Comparison of ENCODE assay signal across 9 cellular contexts in the genomic region with DNA sequence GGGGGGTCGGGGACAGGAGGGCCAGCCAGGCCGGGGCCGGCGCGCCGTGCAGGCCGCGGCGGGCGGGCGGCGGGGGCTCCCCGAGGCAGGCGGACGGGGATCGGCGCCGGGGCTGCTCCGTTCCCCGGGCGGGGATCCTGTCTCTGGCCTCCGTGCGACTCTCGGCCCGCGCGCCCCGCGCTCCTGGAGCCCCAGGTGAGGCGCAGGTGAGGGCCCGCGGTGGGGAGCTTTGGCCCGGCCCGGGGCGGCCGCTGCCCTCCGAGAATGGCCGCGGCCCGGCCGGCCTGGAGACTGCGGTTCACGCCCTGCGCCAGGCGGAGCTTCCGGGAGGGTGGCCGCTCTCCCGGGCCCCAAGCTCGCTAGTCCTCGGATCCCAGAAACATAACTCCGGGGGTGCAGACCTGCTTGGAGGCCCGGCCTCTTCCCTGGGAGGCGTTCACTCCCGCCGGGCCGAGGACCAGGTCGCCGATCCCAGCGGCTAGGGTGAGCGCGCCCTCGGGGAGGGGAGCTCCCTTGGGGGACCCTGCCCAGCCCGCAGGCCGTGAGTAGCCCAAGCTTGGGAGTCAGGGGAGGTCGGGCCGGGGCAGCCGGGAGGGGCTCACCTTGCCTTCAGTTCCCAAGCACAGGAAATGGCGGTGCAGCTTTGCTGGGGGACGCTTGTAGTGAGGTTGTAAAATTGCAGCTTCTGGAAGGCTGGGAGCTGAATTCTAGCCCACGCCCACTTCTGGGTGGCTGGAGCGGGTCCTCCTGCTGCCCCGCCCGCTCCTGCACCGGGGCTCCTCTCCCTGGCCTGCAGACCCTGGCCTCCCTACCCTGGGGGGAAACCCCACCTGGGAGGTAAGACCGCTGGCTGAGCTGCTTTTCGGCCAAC. TPM values are rescaled to one million over a fixed set of nuclear protein-coding genes. Genes with fewer than 3 reads are reported as not detected.
DNase-seq lines count a peak whose midpoint lies in the region; ATAC-seq, FAIRE-seq and TF ChIP-seq lines count a peak whose summit lies in the region.
"Had no signal": no experiment of that assay in that cellular context is flagged by ENCODE, and none has a peak within 500 bp of the region (broad histone marks: within the 10 kb centered on the region; RNA-seq: fewer than 3 reads in every experiment).

No MANE protein-coding gene starts in this region.

- peak overlapping the region; percentile 86 for H3K9ac ChIP-seq in HepG2 (ENCODE audit: insufficient read depth, low read depth, low read length)

- no peak for TF ChIP-seq CTCF in choroid plexus epithelial cell (conservative IDR thresholded peaks at IDR 0.05; ENCODE audit: low read depth, low read length)
- TF ChIP-seq CTCF in HepG2 (CRISPR knock-in tag; IDR thresholded peaks at IDR 0.05), result no peak; the same call in 1 of the 2 replicates
- TF ChIP-seq CTCF in thoracic aorta (IDR thresholded peaks at IDR 0.05), result no peak

- peak; percentile 24 to 50; a peak in 2 of 4 replicates for TF ChIP-seq POLR2A in HepG2 (IDR thresholded peaks at IDR 0.05; ENCODE audit: insufficient read depth in 1 of 2, low read depth in 2 of 2, low read length in 2 of 2)

- no peak for TF ChIP-seq RAD21 in HepG2 (CRISPR knock-in tag; IDR thresholded peaks at IDR 0.05)

- no peak overlapping the region for H2AFZ ChIP-seq in HepG2 (ENCODE audit: low read length)

- H3K4me3 ChIP-seq in choroid plexus epithelial cell (ENCODE audit: low read depth, low read length), result peak overlapping the region; percentile 73
- H3K4me3 ChIP-seq in HepG2 (replicated peaks in 1 of 3; ENCODE audit: insufficient read depth in 1 of 3, low read depth in 2 of 3, low read length in 3 of 3), result peak overlapping the region; percentile 93 to 97 (median 95)
- peak overlapping the region; percentile 95 for H3K4me3 ChIP-seq in thoracic aorta

- intact Hi-C loops in HepG2 (cut with micrococcal nuclease; ENCODE audit: unreplicated experiment), result loop anchor here (2.0 kb wide), 1 partner anchor 20 kb away; a partner anchor contains a TSS

- H3K4me2 ChIP-seq in HepG2 (ENCODE audit: low read depth, low read length), result peak overlapping the region; percentile 96

- H3K27me3 ChIP-seq in HepG2 (ENCODE audit: control insufficient read depth in 1 of 2, insufficient read depth in 2 of 2, low read length in 2 of 2) (no peaks in the 10 kb centered on the region; a peak in 1 of 5 replicates), thoracic aorta (replicated peaks; ENCODE audit: insufficient read depth) (no peaks in the 10 kb centered on the region)

- no TSS peak for BruUV-seq in HepG2 (replicated peaks; lab: Mats Ljungman, UMichigan)

- TF ChIP-seq EP300 in HepG2 (IDR thresholded peaks at IDR 0.05; ENCODE audit: low read depth in 2 of 2, low read length in 2 of 2), result no peak
- TF ChIP-seq EP300 in HepG2 (CRISPR knock-in tag; IDR thresholded peaks at IDR 0.05; ENCODE audit: borderline replicate concordance), result no peak

- DNase-seq in NCI-H82 (lab: John Stamatoyannopoulos, UW), result peak; percentile 18
- DNase-seq in NCI-H82 treated with DMSO at 0.1 percent for 48 hours (lab: John Stamatoyannopoulos, UW; ENCODE audit: unreplicated experiment), result no peak
- DNase-seq in NCI-H510A (lab: John Stamatoyannopoulos, UW), result peak; percentile 39
- DNase-seq in choroid plexus epithelial cell (ENCODE audit: low read depth), result peak; percentile 43
- peak; percentile 38 for DNase-seq in HepG2 (ENCODE audit: low spot score)
- DNase-seq in thoracic aorta (ENCODE audit: low spot score), result no peak

- H3K27ac ChIP-seq in HepG2 (ENCODE audit: extremely low read length, insufficient read depth, low read length) (peak overlapping the region; percentile 75), thoracic aorta (peak overlapping the region in 1 of 2 donors; percentile 21)

- H3K9me3 ChIP-seq in HepG2 (ENCODE audit: low read length) (no peaks in the 10 kb centered on the region), thoracic aorta (no peaks in the 10 kb centered on the region)

- in situ Hi-C loops in HepG2 (cut with HindIII; ENCODE audit: extremely low pct_ligation_motif_present, low pct_unique_long_range_greater_than_20kb), result no loop called here

- 0% methylated on average over 9 of the region's 76 CpGs for WGBS in HepG2 (ENCODE audit: low lambda C conversion rate)

- ATAC-seq in HepG2, result peak; percentile 69
- no peak for ATAC-seq in thoracic aorta (ENCODE audit: insufficient number of reproducible peaks, low FRiP score, low read depth)
- ATAC-seq in GM18861 (IDR thresholded peaks at IDR 0.05; ENCODE audit: unreplicated experiment), result no peak
- ATAC-seq in HG03354 (IDR thresholded peaks at IDR 0.05; ENCODE audit: poor library complexity, severe bottlenecking, unreplicated experiment), result no peak

- H4K20me1 ChIP-seq in HepG2 (ENCODE audit: insufficient read depth, low read length), result no peaks in the 10 kb centered on the region; the same call in 1 of the 2 replicates

- no peak for FAIRE-seq in HepG2 (lab: Jason Lieb, UNC)
- FAIRE-seq: G401.6 had no signal

- H3K36me3 ChIP-seq in HepG2 (replicated peaks in 1 of 2; ENCODE audit: control insufficient read depth in 1 of 2, insufficient read depth in 2 of 2, low read length in 2 of 2) (peaks cover 9 to 20% of the 10 kb centered on the region in 2 experiments; a peak in 4 of 5 replicates), thoracic aorta (peaks cover 14% of the 10 kb centered on the region)

- CTCF ChIA-PET in HepG2 (lab: Yijun Ruan, JAX; ENCODE audit: low intra/inter-chr PET ratio, low total read pairs), result no interaction called here

- POLR2A ChIA-PET in HepG2 (lab: Yijun Ruan, JAX), result interaction anchor here (1.2 to 1.5 kb wide), 3 partner anchors 11 to 25 kb away, joined by 5 to 16 read pairs (median 12); a partner anchor contains a TSS

- peaks cover 16% of the 10 kb centered on the region for H3K79me2 ChIP-seq in HepG2 (ENCODE audit: insufficient read depth, low read length)

- H3K4me1 ChIP-seq in HepG2 (ENCODE audit: insufficient read depth, low read length) (peaks cover 49% of the 10 kb centered on the region), thoracic aorta (ENCODE audit: control insufficient read depth in 1 of 2, low read depth in 2 of 2) (peaks cover 5 to 20% of the 10 kb centered on the region in 2 donors)

RNA-seq across cellular contexts. Expression of a gene that starts 0.7 kb away (rescaled TPM):
- total RNA-seq in HepG2 (2016; rRNA removed; fragmentation: Illumina TruSeq; extraction: Trizol) (7.1 and 11.6 TPM in 2 replicates), thoracic aorta (10 to 100 TPM; 11.9 to 17.6 TPM)
- total RNA-seq in HepG2 (2016; cell fraction: cytosol; rRNA removed; fragmentation: Illumina TruSeq; extraction: Trizol; ENCODE audit: low read depth), result 2.2 TPM in 2 replicates
- total RNA-seq in HepG2 (2016; cell fraction: insoluble cytoplasmic fraction; rRNA removed; fragmentation: Illumina TruSeq; extraction: Trizol), result 5.6 and 11.2 TPM in 2 replicates
- 3.7 and 4.4 TPM in 2 replicates for total RNA-seq in HepG2 (2016; cell fraction: membrane; rRNA removed; fragmentation: Illumina TruSeq; extraction: Trizol)
- 11.3 and 13.5 TPM in 2 replicates for total RNA-seq in HepG2 (2016; cell fraction: nucleus; rRNA removed; fragmentation: Illumina TruSeq; extraction: Trizol)
- polyA plus RNA-seq in HepG2 (2011; rRNA removed), result 8.6 and 11.9 TPM in 2 replicates
- polyA plus RNA-seq in HepG2 (2011; cell fraction: cytosol; rRNA removed), result 9.5 and 10.6 TPM in 2 replicates
- 33.5 and 35.4 TPM in 2 replicates for polyA plus RNA-seq in HepG2 (2011; cell fraction: nucleus; rRNA removed)
- 9.5 and 12.9 TPM in 2 replicates for polyA plus RNA-seq in HepG2 (2012)
- polyA plus RNA-seq in HepG2 (2016; cell fraction: cytosol; fragmentation: Illumina TruSeq; extraction: Trizol; ENCODE audit: low read depth), result 1.8 and 2.4 TPM in 2 replicates
- polyA plus RNA-seq in HepG2 (2016; cell fraction: insoluble cytoplasmic fraction; fragmentation: Illumina TruSeq; extraction: Trizol; ENCODE audit: low read depth), result 5.1 and 7.5 TPM in 2 replicates
- polyA plus RNA-seq in HepG2 (2016; cell fraction: membrane; fragmentation: Illumina TruSeq; extraction: Trizol; ENCODE audit: low read depth), result 3.0 and 3.1 TPM in 2 replicates
- 19.4 and 20.2 TPM in 2 replicates for polyA plus RNA-seq in HepG2 (2016; cell fraction: nucleus; fragmentation: Illumina TruSeq; extraction: Trizol; ENCODE audit: insufficient read depth, low read depth)
- polyA minus RNA-seq in HepG2 (2011; rRNA and poly(A)+ RNA removed; ENCODE audit: low replicate concordance), result 11.9 and 22.1 TPM in 2 replicates
- polyA minus RNA-seq in HepG2 (2011; cell fraction: cytosol; rRNA and poly(A)+ RNA removed), result 9.1 and 9.9 TPM in 2 replicates
- 9.7 and 9.9 TPM in 2 replicates for polyA minus RNA-seq in HepG2 (2011; cell fraction: nucleus; rRNA and poly(A)+ RNA removed)

RNA-seq across cellular contexts. Expression of a gene that starts 20.2 kb away (rescaled TPM):
- 44.4 and 48.6 TPM in 2 replicates for total RNA-seq in HepG2 (2016; rRNA removed; fragmentation: Illumina TruSeq; extraction: Trizol)
- total RNA-seq in HepG2 (2016; cell fraction: cytosol; rRNA removed; fragmentation: Illumina TruSeq; extraction: Trizol; ENCODE audit: low read depth), result 19.9 and 20.2 TPM in 2 replicates
- 40.6 and 44.3 TPM in 2 replicates for total RNA-seq in HepG2 (2016; cell fraction: insoluble cytoplasmic fraction; rRNA removed; fragmentation: Illumina TruSeq; extraction: Trizol)
- 30.5 and 35.9 TPM in 2 replicates for total RNA-seq in HepG2 (2016; cell fraction: membrane; rRNA removed; fragmentation: Illumina TruSeq; extraction: Trizol)
- 22.9 and 23.3 TPM in 2 replicates for total RNA-seq in HepG2 (2016; cell fraction: nucleus; rRNA removed; fragmentation: Illumina TruSeq; extraction: Trizol)
- 86.7 and 98.3 TPM in 2 replicates for polyA plus RNA-seq in HepG2 (2011; rRNA removed)
- 166 and 225 TPM in 2 replicates for polyA plus RNA-seq in HepG2 (2011; cell fraction: cytosol; rRNA removed)
- polyA plus RNA-seq in HepG2 (2011; cell fraction: nucleus; rRNA removed), result 93.0 and 109 TPM in 2 replicates
- 38.2 and 39.9 TPM in 2 replicates for polyA plus RNA-seq in HepG2 (2012)
- 37.0 and 38.5 TPM in 2 replicates for polyA plus RNA-seq in HepG2 (2016; cell fraction: cytosol; fragmentation: Illumina TruSeq; extraction: Trizol; ENCODE audit: low read depth)
- polyA plus RNA-seq in HepG2 (2016; cell fraction: insoluble cytoplasmic fraction; fragmentation: Illumina TruSeq; extraction: Trizol; ENCODE audit: low read depth), result 94.0 and 109 TPM in 2 replicates
- polyA plus RNA-seq in HepG2 (2016; cell fraction: membrane; fragmentation: Illumina TruSeq; extraction: Trizol; ENCODE audit: low read depth), result 51.5 and 52.2 TPM in 2 replicates
- polyA plus RNA-seq in HepG2 (2016; cell fraction: nucleus; fragmentation: Illumina TruSeq; extraction: Trizol; ENCODE audit: insufficient read depth, low read depth), result 74.0 and 74.3 TPM in 2 replicates
- 204 and 352 TPM in 2 replicates for polyA minus RNA-seq in HepG2 (2011; rRNA and poly(A)+ RNA removed; ENCODE audit: low replicate concordance)
- 57.7 TPM in 2 replicates for polyA minus RNA-seq in HepG2 (2011; cell fraction: cytosol; rRNA and poly(A)+ RNA removed)
- 16.6 and 19.0 TPM in 2 replicates for polyA minus RNA-seq in HepG2 (2011; cell fraction: nucleus; rRNA and poly(A)+ RNA removed)
- total RNA-seq in thoracic aorta, result 10 to 100 TPM; 31.5 to 32.2 TPM

RNA-seq across cellular contexts. Expression of a gene that starts 40.9 kb away (rescaled TPM):
- not detected in 2 replicates for total RNA-seq in HepG2 (2016; rRNA removed; fragmentation: Illumina TruSeq; extraction: Trizol)
- not detected in 2 replicates for total RNA-seq in HepG2 (2016; cell fraction: cytosol; rRNA removed; fragmentation: Illumina TruSeq; extraction: Trizol; ENCODE audit: low read depth)
- total RNA-seq in HepG2 (2016; cell fraction: insoluble cytoplasmic fraction; rRNA removed; fragmentation: Illumina TruSeq; extraction: Trizol), result not detected in 2 replicates
- total RNA-seq in HepG2 (2016; cell fraction: membrane; rRNA removed; fragmentation: Illumina TruSeq; extraction: Trizol), result not detected in 2 replicates
- not detected in 2 replicates for total RNA-seq in HepG2 (2016; cell fraction: nucleus; rRNA removed; fragmentation: Illumina TruSeq; extraction: Trizol)
- polyA plus RNA-seq in HepG2 (2011; rRNA removed), result not detected in 2 replicates
- 0.09 TPM in 1 of 2 replicates, not detected in the other for polyA plus RNA-seq in HepG2 (2011; cell fraction: cytosol; rRNA removed)
- not detected in 2 replicates for polyA plus RNA-seq in HepG2 (2011; cell fraction: nucleus; rRNA removed)
- not detected in 2 replicates for polyA plus RNA-seq in HepG2 (2012)
- polyA plus RNA-seq in HepG2 (2016; cell fraction: cytosol; fragmentation: Illumina TruSeq; extraction: Trizol; ENCODE audit: low read depth), result not detected in 2 replicates
- polyA plus RNA-seq in HepG2 (2016; cell fraction: insoluble cytoplasmic fraction; fragmentation: Illumina TruSeq; extraction: Trizol; ENCODE audit: low read depth), result not detected in 2 replicates
- polyA plus RNA-seq in HepG2 (2016; cell fraction: membrane; fragmentation: Illumina TruSeq; extraction: Trizol; ENCODE audit: low read depth), result not detected in 2 replicates
- polyA plus RNA-seq in HepG2 (2016; cell fraction: nucleus; fragmentation: Illumina TruSeq; extraction: Trizol; ENCODE audit: insufficient read depth, low read depth), result not detected in 2 replicates
- not detected in 2 replicates for polyA minus RNA-seq in HepG2 (2011; rRNA and poly(A)+ RNA removed; ENCODE audit: low replicate concordance)
- polyA minus RNA-seq in HepG2 (2011; cell fraction: cytosol; rRNA and poly(A)+ RNA removed), result not detected in 2 replicates
- not detected in 2 replicates for polyA minus RNA-seq in HepG2 (2011; cell fraction: nucleus; rRNA and poly(A)+ RNA removed)
- not detected for total RNA-seq in thoracic aorta

Comparison
In these comparisons a context has a peak if more than half of its experiments do, and no peak if none do; other contexts are left out.
1. DNase-seq: peak in NCI-H82 (single experiment), NCI-H510A (single experiment), choroid plexus epithelial cell (single experiment) and HepG2 (single experiment); none in NCI-H82 treated with DMSO at 0.1 percent for 48 hours (single experiment) and thoracic aorta (single experiment).
2. Peak in every context shown above with its lines, with median percentiles within 50 percentile points of each other: H3K4me3 ChIP-seq.